In genomic region chr1:89994805-89995594, GRCh38 we compare ENCODE assay signal across 8 cellular contexts. TPM values are rescaled to one million over a fixed set of nuclear protein-coding genes. Genes with fewer than 3 reads are reported as not detected.
DNase-seq lines count a peak whose midpoint lies in the region; ATAC-seq, FAIRE-seq and TF ChIP-seq lines count a peak whose summit lies in the region.

Gene ZNF326, plus strand, starts transcription at chr1:89995110. Its CDS starts 148 bp downstream, at chr1:89995258.

- DNase-seq in AG10803 (ENCODE audit: low read depth) (peak; percentile 93), NCI-H446 treated with DMSO at 0.1 percent for 48 hours (lab: John Stamatoyannopoulos, UW) (peak; percentile 92), cerebellar cortex (ENCODE audit: low spot score) (peak; percentile 98), keratinocyte (ENCODE audit: low read depth, low spot score) (peak; percentile 89)
- DNase-seq in stimulated activated CD4-positive, alpha-beta T cell treated with anti-CD3 and anti-CD28 coated beads, Interleukin-15, amount 100 ng/mL, for 1 hour (ENCODE audit: low read depth in 1 of 2, low spot score in 1 of 2): peak; percentile 87 to 94

- H2AFZ ChIP-seq in keratinocyte (ENCODE audit: control insufficient read depth, low read length): peak within 1 kb of the TSS; percentile 95

- peaks cover 46% of the 10 kb centered on the region for H3K79me2 ChIP-seq in keratinocyte (ENCODE audit: control insufficient read depth, insufficient read depth, low read length)

- H3K27me3 ChIP-seq in keratinocyte (ENCODE audit: control insufficient read depth, extremely low read depth, insufficient read depth, low read length): no peaks in the 10 kb centered on the region

- dilution Hi-C loops in keratinocyte (cut with MboI; ENCODE audit: extremely low pct_ligation_motif_present, low sequenced_read_pairs): no loop called here

- H3K4me2 ChIP-seq in keratinocyte (ENCODE audit: control insufficient read depth, extremely low read depth, insufficient read depth, low read depth, low read length): peak within 1 kb of the TSS; percentile 92

- FAIRE-seq in keratinocyte (lab: Jason Lieb, UNC): no peak

- H3K36me3 ChIP-seq in keratinocyte (ENCODE audit: control insufficient read depth in 2 of 2, extremely low read depth in 1 of 2, insufficient read depth in 2 of 2, low read length in 2 of 2): peaks cover 3 to 4% of the 10 kb centered on the region in 2 experiments

- H3K9me3 ChIP-seq in keratinocyte (ENCODE audit: control insufficient read depth, low read depth, low read length): no peaks in the 10 kb centered on the region

- H3K9ac ChIP-seq in keratinocyte (ENCODE audit: control insufficient read depth, extremely low read depth, insufficient read depth, low read length): peak within 1 kb of the TSS; percentile 95

- TF ChIP-seq CTCF in AG10803 (conservative IDR thresholded peaks at IDR 0.05; ENCODE audit: low read length) (no peak), keratinocyte (optimal IDR thresholded peaks at IDR 0.05 in 1 of 3, IDR thresholded peaks at IDR 0.05 in 1 of 3, conservative IDR thresholded peaks at IDR 0.05 in 1 of 3; ENCODE audit: extremely low read depth in 1 of 3, insufficient read depth in 2 of 3, low read length in 3 of 3) (peak in 1 of 3 experiments; percentile 25)

- H3K4me3 ChIP-seq in AG10803 (ENCODE audit: low read length): peak within 1 kb of the TSS; percentile 86
- peak within 1 kb of the TSS; percentile 63 to 89 (median 85) for H3K4me3 ChIP-seq in keratinocyte (ENCODE audit: control insufficient read depth in 2 of 3, extremely low read depth in 1 of 3, insufficient read depth in 2 of 3, low read depth in 1 of 3, low read length in 3 of 3)

- H3K4me1 ChIP-seq in keratinocyte (ENCODE audit: control insufficient read depth, extremely low read depth, insufficient read depth, low read length): peaks cover 37% of the 10 kb centered on the region

- H3K9me1 ChIP-seq in keratinocyte (ENCODE audit: control insufficient read depth, extremely low read depth, insufficient read depth, low read length): no peaks in the 10 kb centered on the region

- peak within 1 kb of the TSS; percentile 85 for H3K27ac ChIP-seq in keratinocyte (ENCODE audit: control insufficient read depth, insufficient read depth, low read length)

- H4K20me1 ChIP-seq in keratinocyte (ENCODE audit: control insufficient read depth, extremely low read depth, insufficient read depth, low read length): no peaks in the 10 kb centered on the region

- ATAC-seq in GM19025 (IDR thresholded peaks at IDR 0.05; ENCODE audit: low read depth, unreplicated experiment) (peak; percentile 96), HG03342 (IDR thresholded peaks at IDR 0.05; ENCODE audit: unreplicated experiment) (peak; percentile 95)
- ATAC-seq in activated CD4-positive, CD25-positive, alpha-beta regulatory T cell treated with anti-CD3 and anti-CD28 coated beads, Interleukin-2, amount 50 U/mL, for 24 hours: peak; percentile 92 to 95

RNA-seq across cellular contexts. Expression of gene ZNF326, which starts in this region (rescaled TPM):
- polyA plus RNA-seq in keratinocyte: 9.5 to 22.7 TPM (median 10.4 TPM) in 3 replicates
- polyA plus RNA-seq in keratinocyte (2011; ENCODE audit: low read depth): 21.5 TPM
- polyA plus RNA-seq in keratinocyte (2011; cell fraction: cytosol; rRNA removed): 6.6 and 9.7 TPM in 2 replicates
- 16.3 and 26.5 TPM in 2 replicates for polyA plus RNA-seq in keratinocyte (2011; cell fraction: nucleus; rRNA removed)
- 8.9 and 16.6 TPM in 2 replicates for polyA plus RNA-seq in keratinocyte (2012; ENCODE audit: low replicate concordance)
- polyA minus RNA-seq in keratinocyte: 5.3 to 15.6 TPM (median 6.7 TPM) in 3 replicates
- 6.1 TPM for polyA minus RNA-seq in keratinocyte (2011; cell fraction: cytosol; rRNA and poly(A)+ RNA removed)
- polyA minus RNA-seq in keratinocyte (2011; cell fraction: nucleus; rRNA and poly(A)+ RNA removed): 15.5 and 22.0 TPM in 2 replicates

Comparison
In these comparisons a context has a peak if more than half of its experiments do, and no peak if none do; other contexts are left out.
1. Peak in every context shown above with its lines: DNase-seq, ATAC-seq, H3K4me3 ChIP-seq and H3K27ac ChIP-seq.